19 cellular contexts compared by ENCODE assay signal in the genomic region with DNA sequence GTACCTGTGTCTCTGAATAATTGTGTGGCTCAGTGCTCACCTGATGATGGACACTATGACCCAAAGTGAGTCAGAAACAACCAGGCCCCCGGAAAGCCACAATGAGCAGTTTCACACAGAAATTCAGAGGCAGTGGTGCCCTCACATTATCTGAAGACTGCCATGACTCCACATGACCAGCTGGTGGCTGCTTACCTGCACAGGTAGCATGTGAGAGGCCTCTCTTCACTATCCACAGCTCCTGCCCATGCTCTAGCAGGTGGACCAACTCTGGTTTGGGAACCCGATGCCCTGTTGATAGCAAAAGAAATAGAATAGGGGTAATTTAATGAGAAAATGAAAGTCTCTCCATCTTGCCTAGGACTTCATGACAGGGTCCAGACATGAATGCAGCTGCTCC.
"Had no signal": no experiment of that assay in that cellular context is flagged by ENCODE, and none has a peak within 500 bp of the region (broad histone marks: within the 10 kb centered on the region; RNA-seq: fewer than 3 reads in every experiment).

No MANE protein-coding gene starts in this region.

- H3K4me3 ChIP-seq: spleen, testis, tibial nerve, upper lobe of right lung, vagina had no signal

- ATAC-seq: effector memory CD8-positive, alpha-beta T cell; foreskin keratinocyte; naive thymus-derived CD4-positive, alpha-beta T cell; sciatic nerve; stimulated activated memory B cell treated with anti-CD40 and anti-IgM and Interleukin-4, amounts not matched to agents 10 μg/mL and 1 μg/mL and 100 μg/mL, for 72 hours; upper lobe of right lung had no signal

- H3K27ac Mint-ChIP-seq: effector memory CD8-positive, alpha-beta T cell; stimulated activated memory B cell treated with anti-CD40 and anti-IgM and Interleukin-4, amounts not matched to agents 10 μg/mL and 1 μg/mL and 100 μg/mL, for 72 hours; stimulated activated naive CD8-positive, alpha-beta T cell treated with anti-CD3 and anti-CD28 coated beads, Interleukin-15, Interleukin-2, amounts not matched to agents 100 ng/mL and 50 ng/mL, for 24 hours had no signal

- H3K4me1 ChIP-seq: foreskin keratinocyte, spleen, testis, tibial nerve, upper lobe of right lung, vagina had no signal

- H3K4me3 Mint-ChIP-seq: effector memory CD8-positive, alpha-beta T cell; stimulated activated memory B cell treated with anti-CD40 and anti-IgM and Interleukin-4, amounts not matched to agents 10 μg/mL and 1 μg/mL and 100 μg/mL, for 72 hours; stimulated activated naive CD8-positive, alpha-beta T cell treated with anti-CD3 and anti-CD28 coated beads, Interleukin-15, Interleukin-2, amounts not matched to agents 100 ng/mL and 50 ng/mL, for 24 hours had no signal

- H3K9me3 ChIP-seq: testis had no signal

- DNase-seq: effector memory CD8-positive, alpha-beta T cell; erythroblast; foreskin keratinocyte; kidney glomerular epithelial cell; mammary epithelial cell; naive thymus-derived CD4-positive, alpha-beta T cell; spleen; stimulated activated CD4-positive, alpha-beta T cell treated with anti-CD3 and anti-CD28 coated beads, Interleukin-15, amount 100 ng/mL, for 24 hours; stimulated activated CD4-positive, alpha-beta T cell treated with anti-CD3 and anti-CD28 coated beads, Interleukin-1b, Interleukin-23, amount 100 ng/mL, for 48 hours; stimulated activated CD4-positive, alpha-beta T cell treated with anti-CD3 and anti-CD28 coated beads, Interleukin-4, amount 100 ng/mL, for 24 hours; testis; upper lobe of right lung had no signal

- H3K27me3 Mint-ChIP-seq: effector memory CD8-positive, alpha-beta T cell; naive thymus-derived CD4-positive, alpha-beta T cell; stimulated activated memory B cell treated with anti-CD40 and anti-IgM and Interleukin-4, amounts not matched to agents 10 μg/mL and 1 μg/mL and 100 μg/mL, for 72 hours; stimulated activated naive CD8-positive, alpha-beta T cell treated with anti-CD3 and anti-CD28 coated beads, Interleukin-15, Interleukin-2, amounts not matched to agents 100 ng/mL and 50 ng/mL, for 24 hours had no signal

- FAIRE-seq: endothelial cell of umbilical vein had no signal

- H3K27me3 ChIP-seq: foreskin keratinocyte, neutrophil, spleen, testis, tibial nerve, upper lobe of right lung, vagina had no signal
